In genomic region chr4:110170861-110171260, GRCh38 we compare ENCODE assay signal across 21 cellular contexts. TPM values are rescaled to one million over a fixed set of nuclear protein-coding genes. Genes with fewer than 3 reads are reported as not detected.
DNase-seq lines count a peak whose midpoint lies in the region; ATAC-seq, FAIRE-seq and TF ChIP-seq lines count a peak whose summit lies in the region.
"Had no signal": no experiment of that assay in that cellular context is flagged by ENCODE, and none has a peak within 500 bp of the region (broad histone marks: within the 10 kb centered on the region; RNA-seq: fewer than 3 reads in every experiment).

No MANE protein-coding gene starts in this region.

- H3K9me3 Mint-ChIP-seq in naive thymus-derived CD8-positive, alpha-beta T cell = no peaks in the 10 kb centered on the region

- peaks cover 2% of the 10 kb centered on the region for H3K79me1 ChIP-seq in neuronal stem cell (ENCODE audit: low read depth, low read length)

- H3K4me3 Mint-ChIP-seq in naive thymus-derived CD8-positive, alpha-beta T cell = no peak overlapping the region

- H3K23ac ChIP-seq in neuronal stem cell (ENCODE audit: low read depth, low read length, poor library complexity) = no peak overlapping the region

- H3K4me1 ChIP-seq in HepG2 (ENCODE audit: insufficient read depth, low read length) (no peaks in the 10 kb centered on the region), right lobe of liver (peaks cover 0 to 3% (median 0%) of the 10 kb centered on the region in 4 donors), fibroblast of lung (ENCODE audit: control insufficient read depth, extremely low read depth, insufficient read depth, low read length) (peaks cover 2% of the 10 kb centered on the region), neuronal stem cell (ENCODE audit: control insufficient read depth in 2 of 2, insufficient read depth in 1 of 2, low read depth in 1 of 2, low read length in 2 of 2) (peaks cover 0 to 2% of the 10 kb centered on the region in 2 donors)

- no peak overlapping the region for H2BK12ac ChIP-seq in neuronal stem cell (ENCODE audit: low read length)

- no peak for TF ChIP-seq RAD21 in HepG2 (CRISPR knock-in tag; IDR thresholded peaks at IDR 0.05)

- H3K27me3 ChIP-seq in HepG2 (ENCODE audit: control insufficient read depth in 1 of 2, insufficient read depth in 2 of 2, low read length in 2 of 2) = no peaks in the 10 kb centered on the region
- H3K27me3 ChIP-seq in right lobe of liver = no peaks in the 10 kb centered on the region
- H3K27me3 ChIP-seq in fibroblast of lung (ENCODE audit: control insufficient read depth, insufficient read depth, low read length) = no peaks in the 10 kb centered on the region
- H3K27me3 ChIP-seq in neuronal stem cell (ENCODE audit: control insufficient read depth in 3 of 3, insufficient read depth in 3 of 3, low read depth in 1 of 3, low read length in 3 of 3) = no peaks in the 10 kb centered on the region

- H3K27me3 Mint-ChIP-seq in naive thymus-derived CD8-positive, alpha-beta T cell = no peaks in the 10 kb centered on the region

- H2BK15ac ChIP-seq in neuronal stem cell (ENCODE audit: low read length) = no peak overlapping the region

- TF ChIP-seq EP300 in HepG2 (IDR thresholded peaks at IDR 0.05; ENCODE audit: low read depth in 2 of 2, low read length in 2 of 2) = no peak
- no peak for TF ChIP-seq EP300 in HepG2 (CRISPR knock-in tag; IDR thresholded peaks at IDR 0.05; ENCODE audit: borderline replicate concordance)

- peak overlapping the region; percentile 21 for H3K14ac ChIP-seq in neuronal stem cell (ENCODE audit: low read length)

- H3K4me2 ChIP-seq in HepG2 (ENCODE audit: low read depth, low read length) = no peak overlapping the region
- no peak overlapping the region for H3K4me2 ChIP-seq in fibroblast of lung (ENCODE audit: extremely low read depth, insufficient read depth, low read length)
- no peak overlapping the region for H3K4me2 ChIP-seq in neuronal stem cell (ENCODE audit: insufficient read depth, low read length, poor library complexity, severe bottlenecking)

- H2BK120ac ChIP-seq in neuronal stem cell (ENCODE audit: low read depth, low read length) = no peak overlapping the region

- FAIRE-seq in HepG2 (lab: Jason Lieb, UNC) = no peak
- FAIRE-seq: G401.6 had no signal

- peak overlapping the region in 1 of 10 donors; percentile 33 for H3K27ac Mint-ChIP-seq in naive thymus-derived CD8-positive, alpha-beta T cell

- H3K36me3 ChIP-seq in HepG2 (replicated peaks in 1 of 2; ENCODE audit: control insufficient read depth in 1 of 2, insufficient read depth in 2 of 2, low read length in 2 of 2) (peaks cover 0 to 5% of the 10 kb centered on the region in 2 experiments; a peak in 3 of 5 replicates), right lobe of liver (no peaks in the 10 kb centered on the region), fibroblast of lung (ENCODE audit: control insufficient read depth, insufficient read depth, low read length) (no peaks in the 10 kb centered on the region), neuronal stem cell (replicated peaks in 1 of 2; ENCODE audit: control insufficient read depth in 2 of 2, insufficient read depth in 2 of 2, low read length in 2 of 2) (peaks cover 12 to 94% of the 10 kb centered on the region in 2 donors)

- intact Hi-C loops in HepG2 (cut with micrococcal nuclease; ENCODE audit: unreplicated experiment) (no loop called here), right lobe of liver (cut with DNase I) (no loop called here)

- no peak for TF ChIP-seq POLR2A in HepG2 (IDR thresholded peaks at IDR 0.05; ENCODE audit: insufficient read depth in 1 of 2, low read depth in 2 of 2, low read length in 2 of 2)
- no peak for TF ChIP-seq POLR2A in right lobe of liver (IDR thresholded peaks at IDR 0.05)

- no peak overlapping the region for H3K18ac ChIP-seq in neuronal stem cell (ENCODE audit: low read length)

- H2BK5ac ChIP-seq in neuronal stem cell (ENCODE audit: low read length) = no peak overlapping the region

- WGBS in HepG2 (ENCODE audit: low lambda C conversion rate) = 92% methylated on average over 2 of the region's 3 CpGs
- WGBS in right lobe of liver (ENCODE audit: insufficient coverage, low coverage, low lambda C conversion rate, missing lambda C conversion rate) = no CpG with 5 or more reads among the region's 3 CpGs
- no CpG with 5 or more reads among the region's 3 CpGs for WGBS in neuronal stem cell (ENCODE audit: extremely low coverage in 2 of 2, insufficient read length in 2 of 2, insufficient replicate concordance in 1 of 2), 2 donors

- TF ChIP-seq CTCF in HepG2 (CRISPR knock-in tag; IDR thresholded peaks at IDR 0.05) (no peak), right lobe of liver (IDR thresholded peaks at IDR 0.05) (no peak), fibroblast of lung (conservative IDR thresholded peaks at IDR 0.05 in 1 of 2, IDR thresholded peaks at IDR 0.05 in 1 of 2; ENCODE audit: low read depth in 1 of 2, low read length in 2 of 2) (peak; percentile 12 to 17)

- H3K27ac ChIP-seq in HepG2 (ENCODE audit: extremely low read length, insufficient read depth, low read length) (no peak overlapping the region), right lobe of liver (no peak overlapping the region), fibroblast of lung (ENCODE audit: insufficient read depth, low read length) (no peak overlapping the region), neuronal stem cell (replicated peaks; ENCODE audit: low read length) (no peak overlapping the region)
- H3K27ac ChIP-seq: HL-60 had no signal

- ATAC-seq in HepG2 = peak; percentile 42; the same call in 1 of the 3 replicates
- no peak for ATAC-seq in right lobe of liver
- ATAC-seq in HG02840 (IDR thresholded peaks at IDR 0.05; ENCODE audit: low FRiP score, unreplicated experiment) = no peak
- no peak for ATAC-seq in GM18873 (IDR thresholded peaks at IDR 0.05; ENCODE audit: low FRiP score, unreplicated experiment)
- ATAC-seq in naive thymus-derived CD8-positive, alpha-beta T cell = no peak

- H3K79me2 ChIP-seq in HepG2 (ENCODE audit: insufficient read depth, low read length) (no peaks in the 10 kb centered on the region), fibroblast of lung (ENCODE audit: control insufficient read depth, insufficient read depth, low read length) (no peaks in the 10 kb centered on the region)

- H3K9ac ChIP-seq in HepG2 (ENCODE audit: insufficient read depth, low read depth, low read length) = no peak overlapping the region
- no peak overlapping the region for H3K9ac ChIP-seq in fibroblast of lung (ENCODE audit: insufficient read depth, low read length)
- H3K9ac ChIP-seq in neuronal stem cell (ENCODE audit: low read depth, low read length, poor library complexity) = no peak overlapping the region

- DNase-seq in HepG2 (ENCODE audit: low spot score) = no peak
- DNase-seq in right lobe of liver = no peak
- DNase-seq in fibroblast of lung (ENCODE audit: low read depth in 2 of 2) = no peak
- no peak for DNase-seq in neuronal stem cell (ENCODE audit: low spot score)
- no peak for DNase-seq in DMS53 (lab: John Stamatoyannopoulos, UW)
- no peak for DNase-seq in naive thymus-derived CD8-positive, alpha-beta T cell
- DNase-seq: 8988T, DND-41, GOT3, IMR-90, NCI-H1417 treated with DMSO at 0.1 percent for 48 hours, NCI-H187 treated with DMSO at 0.1 percent for 48 hours, NCI-H226, NCI-H524, NCI-H82, OCI-M1, SHP77 treated with DMSO at 0.1 percent for 48 hours had no signal

- H3K4ac ChIP-seq in neuronal stem cell (ENCODE audit: low read length) = no peak overlapping the region

- CTCF ChIA-PET in HepG2 (lab: Yijun Ruan, JAX; ENCODE audit: low intra/inter-chr PET ratio, low total read pairs) = no interaction called here

- no peaks in the 10 kb centered on the region for H3K36me3 Mint-ChIP-seq in naive thymus-derived CD8-positive, alpha-beta T cell

- no TSS peak for BruUV-seq in HepG2 (replicated peaks; lab: Mats Ljungman, UMichigan)

- no peaks in the 10 kb centered on the region for H3K9me3 ChIP-seq in HepG2 (ENCODE audit: low read length)
- no peaks in the 10 kb centered on the region for H3K9me3 ChIP-seq in right lobe of liver
- no peaks in the 10 kb centered on the region for H3K9me3 ChIP-seq in fibroblast of lung (ENCODE audit: control insufficient read depth, insufficient read depth, low read depth, low read length)
- peaks cover 0 to 3% of the 10 kb centered on the region in 2 donors for H3K9me3 ChIP-seq in neuronal stem cell (replicated peaks in 1 of 2; ENCODE audit: control insufficient read depth in 2 of 2, insufficient read depth in 1 of 2, low read depth in 1 of 2, low read length in 2 of 2)

- H2AFZ ChIP-seq in HepG2 (ENCODE audit: low read length) (no peak overlapping the region), fibroblast of lung (ENCODE audit: low read length) (no peak overlapping the region), neuronal stem cell (ENCODE audit: low read length) (no peak overlapping the region)

- no peak overlapping the region for H3K4me3 ChIP-seq in HepG2 (replicated peaks in 1 of 3; ENCODE audit: insufficient read depth in 1 of 3, low read depth in 2 of 3, low read length in 3 of 3)
- no peak overlapping the region for H3K4me3 ChIP-seq in right lobe of liver
- no peak overlapping the region for H3K4me3 ChIP-seq in fibroblast of lung (replicated peaks in 1 of 4; ENCODE audit: control extremely low read depth in 1 of 4, insufficient read depth in 1 of 4, low read depth in 3 of 4, low read length in 4 of 4)
- H3K4me3 ChIP-seq in neuronal stem cell (ENCODE audit: low read length in 2 of 2) = no peak overlapping the region

- H3K4me1 Mint-ChIP-seq in naive thymus-derived CD8-positive, alpha-beta T cell = peaks cover 5 to 14% (median 13%) of the 10 kb centered on the region in 4 donors

- POLR2A ChIA-PET in HepG2 (lab: Yijun Ruan, JAX) = no interaction called here
- POLR2A ChIA-PET in naive thymus-derived CD8-positive, alpha-beta T cell (lab: Charles Lee) = interaction anchor here (0.7 kb wide), 1 partner anchor 617 kb away, joined by 6 read pairs; no protein-coding TSS in a partner anchor

- no peak overlapping the region for H2AK5ac ChIP-seq in neuronal stem cell (ENCODE audit: low read depth, low read length)

- H4K8ac ChIP-seq in neuronal stem cell (ENCODE audit: low read depth, low read length) = no peak overlapping the region

- no peak overlapping the region for H4K91ac ChIP-seq in neuronal stem cell (ENCODE audit: low read depth, low read length, poor library complexity)

- in situ Hi-C loops in HepG2 (cut with HindIII; ENCODE audit: extremely low pct_ligation_motif_present, low pct_unique_long_range_greater_than_20kb) = no loop called here

- H4K20me1 ChIP-seq in HepG2 (ENCODE audit: insufficient read depth, low read length) (no peaks in the 10 kb centered on the region), fibroblast of lung (ENCODE audit: control insufficient read depth, extremely low read depth, insufficient read depth, low read length) (no peaks in the 10 kb centered on the region)

RNA-seq across cellular contexts. Expression of gene ELOVL6, which starts 27.6 kb away (rescaled TPM):
- total RNA-seq in HepG2 (2016; rRNA removed; fragmentation: Illumina TruSeq; extraction: Trizol) (14.1 and 19.6 TPM in 2 replicates), right lobe of liver (10 to 100 TPM; 21.5 to 94.8 (median 31.2) TPM), fibroblast of lung (8.7 and 15.0 TPM in 2 replicates)
- total RNA-seq in HepG2 (2016; cell fraction: cytosol; rRNA removed; fragmentation: Illumina TruSeq; extraction: Trizol; ENCODE audit: low read depth) = 0.71 and 3.1 TPM in 2 replicates
- 15.5 and 16.4 TPM in 2 replicates for total RNA-seq in HepG2 (2016; cell fraction: insoluble cytoplasmic fraction; rRNA removed; fragmentation: Illumina TruSeq; extraction: Trizol)
- 8.2 and 9.0 TPM in 2 replicates for total RNA-seq in HepG2 (2016; cell fraction: membrane; rRNA removed; fragmentation: Illumina TruSeq; extraction: Trizol)
- total RNA-seq in HepG2 (2016; cell fraction: nucleus; rRNA removed; fragmentation: Illumina TruSeq; extraction: Trizol) = 18.1 and 18.9 TPM in 2 replicates
- polyA plus RNA-seq in HepG2 (2011; rRNA removed) (23.2 and 35.7 TPM in 2 replicates), fibroblast of lung (43.4 and 56.4 TPM in 2 replicates)
- 10.7 and 22.7 TPM in 2 replicates for polyA plus RNA-seq in HepG2 (2011; cell fraction: cytosol; rRNA removed)
- 10.2 and 14.1 TPM in 2 replicates for polyA plus RNA-seq in HepG2 (2011; cell fraction: nucleus; rRNA removed)
- polyA plus RNA-seq in HepG2 (2012) = 39.6 and 48.4 TPM in 2 replicates
- 3.2 and 4.5 TPM in 2 replicates for polyA plus RNA-seq in HepG2 (2016; cell fraction: cytosol; fragmentation: Illumina TruSeq; extraction: Trizol; ENCODE audit: low read depth)
- polyA plus RNA-seq in HepG2 (2016; cell fraction: insoluble cytoplasmic fraction; fragmentation: Illumina TruSeq; extraction: Trizol; ENCODE audit: low read depth) = 21.8 and 24.4 TPM in 2 replicates
- 7.5 and 9.5 TPM in 2 replicates for polyA plus RNA-seq in HepG2 (2016; cell fraction: membrane; fragmentation: Illumina TruSeq; extraction: Trizol; ENCODE audit: low read depth)
- polyA plus RNA-seq in HepG2 (2016; cell fraction: nucleus; fragmentation: Illumina TruSeq; extraction: Trizol; ENCODE audit: insufficient read depth, low read depth) = 32.3 and 35.2 TPM in 2 replicates
- 11.9 and 32.9 TPM in 2 replicates for polyA minus RNA-seq in HepG2 (2011; rRNA and poly(A)+ RNA removed; ENCODE audit: low replicate concordance)
- 13.3 and 29.7 TPM in 2 replicates for polyA minus RNA-seq in HepG2 (2011; cell fraction: cytosol; rRNA and poly(A)+ RNA removed)
- polyA minus RNA-seq in HepG2 (2011; cell fraction: nucleus; rRNA and poly(A)+ RNA removed) = 21.6 and 31.1 TPM in 2 replicates
- 30.1 and 44.4 TPM in 2 replicates for polyA plus RNA-seq in fibroblast of lung (2012)
- 12.3 and 39.7 TPM in 2 replicates for polyA minus RNA-seq in fibroblast of lung (ENCODE audit: low replicate concordance)
- 73.8 TPM for polyA plus RNA-seq in neuronal stem cell (2013, experiment 1 of 2)
- polyA plus RNA-seq in neuronal stem cell (2013, experiment 2 of 2) = 73.6 TPM
- 1 to 10 TPM in 1 of 2 experiments, under 1 TPM in 1; 0.57 to 2.1 TPM for total RNA-seq in naive thymus-derived CD8-positive, alpha-beta T cell
- polyA plus RNA-seq in naive thymus-derived CD8-positive, alpha-beta T cell = 1 to 10 TPM in 1 of 3 donors, under 1 TPM in 2; 0.11 to 3.0 (median 0.13) TPM

Comparison
In these comparisons a context has a peak if more than half of its experiments do, and no peak if none do; other contexts are left out.
1. CTCF ChIP-seq: peak in fibroblast of lung (2 of 2); none in HepG2 (single experiment) and right lobe of liver (0 of 4).